In genomic region chr19:7941895-7942596, GRCh38 we compare ENCODE assay signal across 1 cellular context.
TF ChIP-seq lines count a peak whose summit lies in the region.

No MANE protein-coding gene starts in this region.

TF ChIP-seq in A549, 52 proteins besides CTCF, POLR2A, EP300 and RAD21 (continued from another document):
- TF ChIP-seq FOSL2 (IDR thresholded peaks at IDR 0.05) = no peak
- no peak for TF ChIP-seq FOSL2 (CRISPR knock-in tag; IDR thresholded peaks at IDR 0.05)
- no peak for TF ChIP-seq CBX8 (IDR thresholded peaks at IDR 0.05)
- no peak for TF ChIP-seq ZNF302 (CRISPR knock-in tag; IDR thresholded peaks at IDR 0.05)
- no peak for TF ChIP-seq CEBPB (IDR thresholded peaks at IDR 0.05)
- no peak for TF ChIP-seq MAX (IDR thresholded peaks at IDR 0.05)
- TF ChIP-seq ZC3H11A (IDR thresholded peaks at IDR 0.05) = no peak
- no peak for TF ChIP-seq ELK1 (IDR thresholded peaks at IDR 0.05; ENCODE audit: low read depth, low read length)
- no peak for TF ChIP-seq JUNB (IDR thresholded peaks at IDR 0.05)
- no peak for TF ChIP-seq SREBF2 (IDR thresholded peaks at IDR 0.05)
- no peak for TF ChIP-seq E2F6 (IDR thresholded peaks at IDR 0.05; ENCODE audit: borderline replicate concordance, low read depth)
- TF ChIP-seq BHLHE40 (IDR thresholded peaks at IDR 0.05; ENCODE audit: low read depth, low read length) = no peak
- TF ChIP-seq CBX2 (IDR thresholded peaks at IDR 0.05; ENCODE audit: borderline replicate concordance, low read depth) = no peak
